ENCODE assay signal across 14 cellular contexts in genomic region chr10:31384589-31384949, GRCh38.
DNase-seq lines count a peak whose midpoint lies in the region; ATAC-seq and TF ChIP-seq lines count a peak whose summit lies in the region.
"Had no signal": no experiment of that assay in that cellular context is flagged by ENCODE, and none has a peak within 500 bp of the region (broad histone marks: within the 10 kb centered on the region; RNA-seq: fewer than 3 reads in every experiment).

No MANE protein-coding gene starts in this region.

- no peak overlapping the region for H3K14ac ChIP-seq in IMR-90 (replicated peaks; ENCODE audit: low read depth, low read length)

- no peak overlapping the region for H4K91ac ChIP-seq in IMR-90 (ENCODE audit: insufficient read depth, low read depth, low read length)

- intact Hi-C loops in activated CD8-positive, alpha-beta T cell treated with anti-CD3 and anti-CD28 coated beads for 36 hours (cut with micrococcal nuclease) = no loop called here
- intact Hi-C loops in IMR-90 (cut with micrococcal nuclease) = no loop called here

- in situ Hi-C loops in IMR-90 (cut with MboI; ENCODE audit: low sequenced_read_pairs) = no loop called here

- no peak overlapping the region for H3K4me3 Mint-ChIP-seq in activated CD8-positive, alpha-beta T cell treated with anti-CD3 and anti-CD28 coated beads for 36 hours
- H3K4me3 Mint-ChIP-seq in activated CD8-positive, alpha-beta T cell treated with anti-CD3 and anti-CD28 coated beads, Interleukin-2, amount 10 ng/mL, durations not matched to agents 7 days and 5 days = no peak overlapping the region
- no peak overlapping the region for H3K4me3 Mint-ChIP-seq in stimulated activated naive B cell treated with anti-CD40 and anti-IgM and Interleukin-4, amounts not matched to agents 10 μg/mL and 1 μg/mL and 100 μg/mL, for 72 hours
- H3K4me3 Mint-ChIP-seq: activated T-helper 1 cell treated with anti-CD3 and anti-CD28 coated beads, Interleukin-12 subunit alpha, Interleukin-12 subunit beta, Interleukin-2, Interleukin-4 antibody, amounts not matched to agents 30 ng/mL and 10 ng/mL and 1 ng/mL, durations not matched to agents 14 hours and 24 hours and 36 hours; central memory CD8-positive, alpha-beta T cell had no signal

- H3K36me3 Mint-ChIP-seq in activated CD8-positive, alpha-beta T cell treated with anti-CD3 and anti-CD28 coated beads for 36 hours (ENCODE audit: low read depth) = peaks cover 14% of the 10 kb centered on the region
- peaks cover 19% of the 10 kb centered on the region for H3K36me3 Mint-ChIP-seq in activated CD8-positive, alpha-beta T cell treated with anti-CD3 and anti-CD28 coated beads, Interleukin-2, amount 10 ng/mL, durations not matched to agents 7 days and 5 days (ENCODE audit: low read depth)
- H3K36me3 Mint-ChIP-seq in stimulated activated naive B cell treated with anti-CD40 and anti-IgM and Interleukin-4, amounts not matched to agents 10 μg/mL and 1 μg/mL and 100 μg/mL, for 72 hours = peaks cover 7 to 10% of the 10 kb centered on the region in 2 donors

- BruUV-seq in IMR-90 (replicated peaks; lab: Mats Ljungman, UMichigan) = no TSS peak

- H3K4me3 ChIP-seq in IMR-90 (ENCODE audit: insufficient read depth, low read depth, low read length) = no peak overlapping the region
- H3K4me3 ChIP-seq: stomach had no signal

- no peak overlapping the region; the same call in 1 of the 2 replicates for H3K4me2 ChIP-seq in IMR-90 (ENCODE audit: low read depth, low read length)

- TF ChIP-seq POLR2A in IMR-90 (IDR thresholded peaks at IDR 0.05; ENCODE audit: low read depth, low read length) = no peak

- no peak overlapping the region for H3K27ac ChIP-seq in IMR-90 (ENCODE audit: insufficient read depth, low read length)
- H3K27ac ChIP-seq: 22Rv1, stomach had no signal

- no peak overlapping the region for H3K18ac ChIP-seq in IMR-90 (ENCODE audit: low read depth, low read length)

- H3K4me1 ChIP-seq in IMR-90 (ENCODE audit: control insufficient read depth, insufficient read depth, low read length) = peaks cover 2% of the 10 kb centered on the region; the same call in 1 of the 2 replicates

- H3K36me3 ChIP-seq in IMR-90 (ENCODE audit: control insufficient read depth, insufficient read depth, low read length) = peaks cover 8% of the 10 kb centered on the region

- peaks cover 51% of the 10 kb centered on the region for H4K20me1 ChIP-seq in IMR-90 (ENCODE audit: insufficient read depth, low read length)

- H3K79me1 ChIP-seq in IMR-90 (ENCODE audit: low read depth in 1 of 2, low read length in 2 of 2) = peaks cover 4 to 58% of the 10 kb centered on the region in 2 experiments

- no peak overlapping the region for H2BK20ac ChIP-seq in IMR-90 (ENCODE audit: low read depth, low read length)

- H3K56ac ChIP-seq in IMR-90 (ENCODE audit: extremely low read depth, insufficient read depth, low read length) = no peak overlapping the region; the same call in 1 of the 2 replicates

- H3K9me3 Mint-ChIP-seq in activated CD8-positive, alpha-beta T cell treated with anti-CD3 and anti-CD28 coated beads for 36 hours = no peaks in the 10 kb centered on the region
- H3K9me3 Mint-ChIP-seq in activated CD8-positive, alpha-beta T cell treated with anti-CD3 and anti-CD28 coated beads, Interleukin-2, amount 10 ng/mL, durations not matched to agents 7 days and 5 days (ENCODE audit: insufficient read depth) = no peaks in the 10 kb centered on the region
- H3K9me3 Mint-ChIP-seq in stimulated activated naive B cell treated with anti-CD40 and anti-IgM and Interleukin-4, amounts not matched to agents 10 μg/mL and 1 μg/mL and 100 μg/mL, for 72 hours = peaks cover 0 to 2% of the 10 kb centered on the region in 2 donors
- H3K9me3 Mint-ChIP-seq: activated T-helper 1 cell treated with anti-CD3 and anti-CD28 coated beads, Interleukin-12 subunit alpha, Interleukin-12 subunit beta, Interleukin-2, Interleukin-4 antibody, amounts not matched to agents 30 ng/mL and 10 ng/mL and 1 ng/mL, durations not matched to agents 14 hours and 24 hours and 36 hours; central memory CD8-positive, alpha-beta T cell had no signal

- no peaks in the 10 kb centered on the region for H3K9me3 ChIP-seq in IMR-90 (ENCODE audit: control insufficient read depth, insufficient read depth, low read length)
- H3K9me3 ChIP-seq: stomach had no signal

- no peak for ATAC-seq in activated CD8-positive, alpha-beta T cell treated with anti-CD3 and anti-CD28 coated beads for 36 hours
- no peak for ATAC-seq in activated CD8-positive, alpha-beta T cell treated with anti-CD3 and anti-CD28 coated beads, Interleukin-2, amount 10 ng/mL, durations not matched to agents 7 days and 5 days
- ATAC-seq in HG02798 (IDR thresholded peaks at IDR 0.05; ENCODE audit: poor library complexity, unreplicated experiment) = peak; percentile 29
- peak; percentile 14; the same call in 1 of the 2 replicates for ATAC-seq in IMR-90 (ENCODE audit: low read depth)
- ATAC-seq in stimulated activated naive B cell treated with anti-CD40 and anti-IgM and Interleukin-4, amounts not matched to agents 10 μg/mL and 1 μg/mL and 100 μg/mL, for 72 hours (replicated peaks) = peak in 1 of 2 donors; percentile 44
- ATAC-seq: left lobe of liver had no signal

- no peak overlapping the region for H4K5ac ChIP-seq in IMR-90 (ENCODE audit: low read depth, low read length)

- no peak for TF ChIP-seq RAD21 in IMR-90 (IDR thresholded peaks at IDR 0.05; ENCODE audit: low read length)

- no peak overlapping the region for H2AK9ac ChIP-seq in IMR-90 (replicated peaks; ENCODE audit: low read depth, low read length, poor library complexity)

- H3K27ac Mint-ChIP-seq in activated CD8-positive, alpha-beta T cell treated with anti-CD3 and anti-CD28 coated beads for 36 hours = peak overlapping the region; percentile 11
- no peak overlapping the region for H3K27ac Mint-ChIP-seq in activated CD8-positive, alpha-beta T cell treated with anti-CD3 and anti-CD28 coated beads, Interleukin-2, amount 10 ng/mL, durations not matched to agents 7 days and 5 days
- peak overlapping the region; percentile 70 for H3K27ac Mint-ChIP-seq in stimulated activated naive B cell treated with anti-CD40 and anti-IgM and Interleukin-4, amounts not matched to agents 10 μg/mL and 1 μg/mL and 100 μg/mL, for 72 hours
- H3K27ac Mint-ChIP-seq: activated T-helper 1 cell treated with anti-CD3 and anti-CD28 coated beads, Interleukin-12 subunit alpha, Interleukin-12 subunit beta, Interleukin-2, Interleukin-4 antibody, amounts not matched to agents 30 ng/mL and 10 ng/mL and 1 ng/mL, durations not matched to agents 14 hours and 24 hours and 36 hours had no signal

- WGBS in IMR-90 (ENCODE audit: extremely low coverage in 2 of 2, insufficient read length in 1 of 2), 2 experiments = no CpG with 5 or more reads among the region's 2 CpGs

- H2BK120ac ChIP-seq in IMR-90 (ENCODE audit: low read depth, low read length) = no peak overlapping the region

- H3K27me3 Mint-ChIP-seq in activated CD8-positive, alpha-beta T cell treated with anti-CD3 and anti-CD28 coated beads for 36 hours = no peaks in the 10 kb centered on the region
- no peaks in the 10 kb centered on the region for H3K27me3 Mint-ChIP-seq in activated CD8-positive, alpha-beta T cell treated with anti-CD3 and anti-CD28 coated beads, Interleukin-2, amount 10 ng/mL, durations not matched to agents 7 days and 5 days (ENCODE audit: low read depth)
- H3K27me3 Mint-ChIP-seq in stimulated activated naive B cell treated with anti-CD40 and anti-IgM and Interleukin-4, amounts not matched to agents 10 μg/mL and 1 μg/mL and 100 μg/mL, for 72 hours = no peaks in the 10 kb centered on the region
- H3K27me3 Mint-ChIP-seq: central memory CD8-positive, alpha-beta T cell had no signal

- peaks cover 35% of the 10 kb centered on the region for H3K4me1 Mint-ChIP-seq in activated CD8-positive, alpha-beta T cell treated with anti-CD3 and anti-CD28 coated beads for 36 hours (ENCODE audit: low read depth)
- peaks cover 2% of the 10 kb centered on the region for H3K4me1 Mint-ChIP-seq in activated CD8-positive, alpha-beta T cell treated with anti-CD3 and anti-CD28 coated beads, Interleukin-2, amount 10 ng/mL, durations not matched to agents 7 days and 5 days (ENCODE audit: low read depth)
- H3K4me1 Mint-ChIP-seq in stimulated activated naive B cell treated with anti-CD40 and anti-IgM and Interleukin-4, amounts not matched to agents 10 μg/mL and 1 μg/mL and 100 μg/mL, for 72 hours = peaks cover 16 to 35% of the 10 kb centered on the region in 2 donors

- POLR2A ChIA-PET in activated CD8-positive, alpha-beta T cell treated with anti-CD3 and anti-CD28 coated beads for 36 hours (lab: Charles Lee) = no interaction called here
- POLR2A ChIA-PET in activated CD8-positive, alpha-beta T cell treated with anti-CD3 and anti-CD28 coated beads, Interleukin-2, amount 10 ng/mL, durations not matched to agents 7 days and 5 days (lab: Charles Lee) = no interaction called here
- POLR2A ChIA-PET in IMR-90 (lab: Charles Lee; ENCODE audit: unreplicated experiment) = interaction anchor here (0.6 kb wide), 1 partner anchor 600 kb away, joined by 3 read pairs; no protein-coding TSS in a partner anchor

- no peak overlapping the region for H2BK5ac ChIP-seq in IMR-90 (ENCODE audit: low read depth, low read length, poor library complexity, severe bottlenecking)

- no peak for DNase-seq in activated CD8-positive, alpha-beta T cell treated with anti-CD3 and anti-CD28 coated beads for 36 hours
- no peak for DNase-seq in activated CD8-positive, alpha-beta T cell treated with anti-CD3 and anti-CD28 coated beads, Interleukin-2, amount 10 ng/mL, durations not matched to agents 7 days and 5 days
- DNase-seq in IMR-90 = peak; percentile 38
- no peak for DNase-seq in stimulated activated naive B cell treated with anti-CD40 and anti-IgM and Interleukin-4, amounts not matched to agents 10 μg/mL and 1 μg/mL and 100 μg/mL, for 72 hours
- no peak for DNase-seq in NCI-H1105 (lab: John Stamatoyannopoulos, UW)
- DNase-seq in DMS53 treated with DMSO at 0.1 percent for 48 hours (lab: John Stamatoyannopoulos, UW; ENCODE audit: unreplicated experiment) = no peak
- no peak for DNase-seq in NCI-H1092 (lab: John Stamatoyannopoulos, UW)
- DNase-seq: NCI-H2081 treated with DMSO at 0.1 percent for 48 hours, stomach had no signal

- no peak overlapping the region for H3K4ac ChIP-seq in IMR-90 (ENCODE audit: low read depth, low read length)

- no peak overlapping the region for H2AK5ac ChIP-seq in IMR-90 (ENCODE audit: low read depth, low read length)

- peaks cover 13% of the 10 kb centered on the region for H3K9me1 ChIP-seq in IMR-90 (ENCODE audit: insufficient read depth, low read length)

- no peak overlapping the region for H3K9ac ChIP-seq in IMR-90 (ENCODE audit: low read depth, low read length)

- no peaks in the 10 kb centered on the region for H3K27me3 ChIP-seq in IMR-90 (ENCODE audit: control insufficient read depth, insufficient read depth, low read length)
- H3K27me3 ChIP-seq: stomach had no signal

- dilution Hi-C loops in IMR-90 (cut with HindIII; ENCODE audit: low sequenced_read_pairs, unreplicated experiment) = no loop called here

- H2BK15ac ChIP-seq in IMR-90 (ENCODE audit: low read depth, low read length) = no peak overlapping the region

- no peak for TF ChIP-seq CTCF in activated CD8-positive, alpha-beta T cell treated with anti-CD3 and anti-CD28 coated beads for 36 hours (IDR thresholded peaks at IDR 0.05)
- no peak for TF ChIP-seq CTCF in IMR-90 (conservative IDR thresholded peaks at IDR 0.05; ENCODE audit: low read depth, low read length)

- no peak overlapping the region for H3K23ac ChIP-seq in IMR-90 (ENCODE audit: low read depth, low read length)

- H4K8ac ChIP-seq in IMR-90 (ENCODE audit: low read depth in 2 of 2, low read length in 2 of 2) = no peak overlapping the region

- CTCF ChIA-PET in activated CD8-positive, alpha-beta T cell treated with anti-CD3 and anti-CD28 coated beads for 36 hours (lab: Charles Lee) = interaction anchor here (1.3 to 1.6 kb wide), 3 partner anchors 9 to 301 kb away, joined by 3 to 5 read pairs (median 3); no protein-coding TSS in a partner anchor
- CTCF ChIA-PET in activated CD8-positive, alpha-beta T cell treated with anti-CD3 and anti-CD28 coated beads, Interleukin-2, amount 10 ng/mL, durations not matched to agents 7 days and 5 days (lab: Charles Lee) = no interaction called here
- CTCF ChIA-PET in IMR-90 (lab: Yijun Ruan, JAX) = no interaction called here

- no peak overlapping the region for H2AFZ ChIP-seq in IMR-90 (replicated peaks; ENCODE audit: low read length, poor library complexity)

Comparison
In these comparisons a context has a peak if more than half of its experiments do, and no peak if none do; other contexts are left out.
1. ATAC-seq: peak in HG02798 (single experiment) and IMR-90 (single experiment); none in activated CD8-positive, alpha-beta T cell treated with anti-CD3 and anti-CD28 coated beads for 36 hours (single experiment) and activated CD8-positive, alpha-beta T cell treated with anti-CD3 and anti-CD28 coated beads, Interleukin-2, amount 10 ng/mL, durations not matched to agents 7 days and 5 days (single experiment).